ENCODE assay signal across 33 cellular contexts in the genomic region with DNA sequence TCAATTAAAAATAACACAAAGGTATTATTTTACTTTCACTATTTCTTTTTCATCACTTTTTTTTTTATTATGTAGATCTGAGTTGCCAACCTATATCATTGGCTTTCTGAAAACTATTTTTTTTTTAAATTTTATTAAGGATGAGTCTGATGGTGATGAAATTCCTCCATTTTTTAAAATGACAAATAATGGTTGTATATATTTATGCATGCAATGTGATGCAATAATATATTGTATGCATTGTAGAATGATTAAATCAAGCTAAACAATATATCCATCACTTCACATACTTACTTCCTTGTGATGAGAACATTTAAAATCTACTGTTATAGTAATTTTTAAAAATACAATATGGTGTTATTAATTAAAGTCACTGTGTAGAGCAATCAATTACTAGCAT.
"Had no signal": no experiment of that assay in that cellular context is flagged by ENCODE, and none has a peak within 500 bp of the region (broad histone marks: within the 10 kb centered on the region; RNA-seq: fewer than 3 reads in every experiment).

No MANE protein-coding gene starts in this region.

- H3K36me3 ChIP-seq: adrenal gland, ascending aorta, brain microvascular endothelial cell, breast epithelium, cardiac muscle cell had no signal

- ATAC-seq: activated naive CD4-positive, alpha-beta T cell treated with anti-CD3 and anti-CD28 coated beads, Interleukin-2, amount 50 U/mL, for 72 hours; activated naive CD8-positive, alpha-beta T cell treated with anti-CD3 and anti-CD28 coated beads, Interleukin-2, amount 50 U/mL, for 24 hours; activated T-cell treated with anti-CD3 and anti-CD28 coated beads, Interleukin-2, amount 50 U/mL, for 4 hours; activated T-cell treated with anti-CD3 and anti-CD28 coated beads, Interleukin-2, amount 50 U/mL, for 72 hours; activated T-helper 17 cell treated with anti-CD3 and anti-CD28 coated beads, Interleukin-2, amount 50 U/mL, for 72 hours; body of pancreas had no signal

- H3K4me1 ChIP-seq: adrenal gland, ascending aorta, body of pancreas, breast epithelium had no signal

- H3K9me3 ChIP-seq: adrenal gland, ascending aorta, body of pancreas, breast epithelium had no signal

- H3K27ac ChIP-seq: adrenal gland, ascending aorta, body of pancreas, brain microvascular endothelial cell, breast epithelium, cardiac muscle cell had no signal

- H3K27me3 ChIP-seq: adrenal gland, ascending aorta, body of pancreas, brain microvascular endothelial cell, breast epithelium, cardiac muscle cell had no signal

- H3K4me3 ChIP-seq: adrenal gland, ascending aorta, body of pancreas, breast epithelium, cardiac muscle cell had no signal

- FAIRE-seq: astrocyte, bronchial epithelial cell had no signal

- DNase-seq: activated effector memory CD4-positive, alpha-beta T cell treated with anti-CD3 and anti-CD28 coated beads, Interleukin-2, amount 50 U/mL, for 16 hours; activated effector memory CD4-positive, alpha-beta T cell treated with Interleukin-2 at 50 U/mL for 16 hours; activated gamma-delta T cell; activated gamma-delta T cell treated with Interleukin-2 at 50 U/mL for 16 hours; activated naive CD4-positive, alpha-beta T cell; activated naive CD4-positive, alpha-beta T cell treated with anti-CD3 and anti-CD28 coated beads for 36 hours; activated naive CD4-positive, alpha-beta T cell treated with anti-CD3 and anti-CD28 coated beads, Interleukin-2, amount 10 ng/mL, durations not matched to agents 7 days and 5 days; activated naive CD4-positive, alpha-beta T cell treated with anti-CD3 and anti-CD28 coated beads, Interleukin-2, amount 50 U/mL, for 16 hours; activated naive CD4-positive, alpha-beta T cell treated with Interleukin-2 at 50 U/mL for 16 hours; activated naive CD8-positive, alpha-beta T cell treated with anti-CD3 and anti-CD28 coated beads for 36 hours; activated naive CD8-positive, alpha-beta T cell treated with anti-CD3 and anti-CD28 coated beads, Interleukin-2, amount 10 ng/mL, durations not matched to agents 7 days and 5 days; activated naive CD8-positive, alpha-beta T cell treated with anti-CD3 and anti-CD28 coated beads, Interleukin-2, amount 50 U/mL, for 24 hours; activated T-cell treated with anti-CD3 and anti-CD28 coated beads, Interleukin-2, amount 50 U/mL, for 24 hours; activated T-cell treated with anti-CD3 and anti-CD28 coated beads, Interleukin-2, amount 50 U/mL, for 4 hours; activated T-cell treated with anti-CD3 and anti-CD28 coated beads, Interleukin-2, amount 50 U/mL, for 48 hours; activated T-cell treated with anti-CD3 and anti-CD28 coated beads, Interleukin-2, amount 50 U/mL, for 72 hours; adrenal gland; amniotic stem cell; amygdala; anterior cingulate cortex; aorta; body of pancreas; brain microvascular endothelial cell; caudate nucleus; central memory CD4-positive, alpha-beta T cell; cerebellar nuclear complex had no signal
